8 cellular contexts compared by ENCODE assay signal in the genomic region with DNA sequence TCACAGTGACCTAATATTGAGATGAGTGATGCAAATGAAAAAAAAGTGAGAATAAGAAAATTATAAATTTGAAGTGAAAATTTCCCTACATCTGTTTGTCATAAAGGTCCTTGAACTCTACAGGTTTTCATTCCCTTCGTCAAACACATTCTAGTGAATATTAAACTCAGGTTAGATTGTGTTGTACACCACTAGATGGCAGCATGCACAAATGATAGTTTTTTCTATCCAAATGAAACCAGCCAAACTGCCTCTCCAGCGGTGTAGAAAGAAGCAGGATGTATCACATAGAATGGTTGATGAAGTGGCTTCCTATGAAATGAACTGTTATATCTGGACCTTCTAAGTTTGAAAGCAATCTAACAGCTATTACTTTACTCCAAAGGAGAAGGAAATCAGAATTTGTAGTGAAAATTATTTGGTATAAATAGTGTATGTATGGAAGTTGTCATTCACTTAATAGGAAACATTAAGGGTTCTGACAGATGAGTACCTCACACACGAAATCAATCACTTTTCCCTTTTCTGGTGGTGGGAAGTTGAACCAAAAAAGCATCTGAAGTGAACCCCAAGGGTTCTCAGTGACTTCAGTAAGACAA.
DNase-seq lines count a peak whose midpoint lies in the region; ATAC-seq and TF ChIP-seq lines count a peak whose summit lies in the region.

No MANE protein-coding gene starts in this region.

- no peaks in the 10 kb centered on the region for H3K9me3 ChIP-seq in osteoblast (ENCODE audit: low read depth, low read length)

- DNase-seq in Caki2 (ENCODE audit: low read depth) (peak; percentile 37), NCI-H1930 (lab: John Stamatoyannopoulos, UW) (peak; percentile 54 to 57), fibroblast of the aortic adventitia (ENCODE audit: low read depth) (peak; percentile 79), osteoblast (ENCODE audit: insufficient read length, low spot score, missing footprints) (no peak), posterior cingulate gyrus (no peak)

- H3K36me3 ChIP-seq in osteoblast (ENCODE audit: insufficient read depth, low read length): no peaks in the 10 kb centered on the region

- no peak overlapping the region for H2AFZ ChIP-seq in osteoblast (ENCODE audit: low read length)

- TF ChIP-seq CTCF in VCaP (conservative IDR thresholded peaks at IDR 0.05) (peak; percentile 76), fibroblast of the aortic adventitia (IDR thresholded peaks at IDR 0.05; ENCODE audit: insufficient read depth, low read length) (peak; percentile 49), osteoblast (IDR thresholded peaks at IDR 0.05; ENCODE audit: extremely low read depth, low read depth, low read length) (peak; percentile 69)

- H3K27me3 ChIP-seq in osteoblast (ENCODE audit: insufficient read depth, low read length): no peaks in the 10 kb centered on the region

- intact Hi-C loops in posterior cingulate gyrus (cut with DNase I): loop anchor here (2.0 to 5.0 kb wide), 3 partner anchors 41 to 871 kb away; a partner anchor contains a TSS

- ATAC-seq in GM18868 (IDR thresholded peaks at IDR 0.05; ENCODE audit: unreplicated experiment) (peak; percentile 83), HG03025 (IDR thresholded peaks at IDR 0.05; ENCODE audit: low FRiP score, unreplicated experiment) (peak; percentile 71)

- H3K4me2 ChIP-seq in osteoblast (ENCODE audit: insufficient read depth, low read length): no peak overlapping the region

- H3K4me1 ChIP-seq in osteoblast (ENCODE audit: insufficient read depth, low read length): no peaks in the 10 kb centered on the region

- no peak overlapping the region for H3K4me3 ChIP-seq in fibroblast of the aortic adventitia (ENCODE audit: low read depth, low read length)
- no peak overlapping the region for H3K4me3 ChIP-seq in osteoblast (ENCODE audit: insufficient read depth, low read length)

- no peaks in the 10 kb centered on the region for H4K20me1 ChIP-seq in osteoblast (ENCODE audit: insufficient read depth, low read length)

- H3K79me2 ChIP-seq in osteoblast (ENCODE audit: insufficient read depth, low read length): no peaks in the 10 kb centered on the region

- H3K27ac ChIP-seq in VCaP (no peak overlapping the region), osteoblast (ENCODE audit: low read depth, low read length) (no peak overlapping the region)

- in situ Hi-C loops in Caki2 (cut with HindIII; ENCODE audit: low pct_unique_long_range_greater_than_20kb, low sequenced_read_pairs): no loop called here

Comparison
In these comparisons a context has a peak if more than half of its experiments do, and no peak if none do; other contexts are left out.
1. DNase-seq: peak in Caki2 (single experiment), NCI-H1930 (2 of 2) and fibroblast of the aortic adventitia (single experiment); none in osteoblast (single experiment) and posterior cingulate gyrus (0 of 10).
2. Peak in every context shown above with its lines, with median percentiles within 50 percentile points of each other: CTCF ChIP-seq.